5 cellular contexts compared by ENCODE assay signal in genomic region chr14:98474900-98475299, GRCh38.
"Had no signal": no experiment of that assay in that cellular context is flagged by ENCODE, and none has a peak within 500 bp of the region (broad histone marks: within the 10 kb centered on the region; RNA-seq: fewer than 3 reads in every experiment).

No MANE protein-coding gene starts in this region.

- ATAC-seq: GM23338, K562 had no signal

- H3K4me3 ChIP-seq: GM23338, K562 had no signal

- H2AFZ ChIP-seq: GM23338 had no signal

- DNase-seq: H9, HCEC 1CT, IMR-90 had no signal

- H3K4me2 ChIP-seq: GM23338 had no signal
